ENCODE assay signal across 24 cellular contexts in the genomic region with DNA sequence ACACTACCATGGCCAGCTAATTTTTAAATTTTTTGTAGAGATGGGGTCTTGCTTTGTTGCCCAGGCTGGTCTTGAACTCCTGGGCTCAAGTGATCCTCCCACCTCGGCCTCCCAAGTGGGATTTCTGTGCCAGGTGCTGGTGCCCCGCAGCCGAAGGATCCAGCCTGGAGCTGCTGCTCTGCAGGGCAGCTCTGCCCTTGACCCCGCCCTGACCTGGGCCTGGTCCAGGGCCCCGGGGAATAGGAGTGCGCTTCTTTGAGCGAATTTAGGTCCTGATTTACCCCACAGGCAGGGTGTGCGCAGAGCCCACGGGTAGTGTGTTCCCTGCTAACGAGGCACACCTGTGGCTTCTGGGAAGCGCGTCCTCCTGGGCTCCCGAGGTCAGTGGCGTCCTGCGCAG. TPM values are rescaled to one million over a fixed set of nuclear protein-coding genes. Genes with fewer than 3 reads are reported as not detected.
DNase-seq lines count a peak whose midpoint lies in the region; ATAC-seq, FAIRE-seq and TF ChIP-seq lines count a peak whose summit lies in the region.
"Had no signal": no experiment of that assay in that cellular context is flagged by ENCODE, and none has a peak within 500 bp of the region (broad histone marks: within the 10 kb centered on the region; RNA-seq: fewer than 3 reads in every experiment).

No MANE protein-coding gene starts in this region.

- H3K4me2 ChIP-seq in HepG2 (ENCODE audit: low read depth, low read length): no peak overlapping the region
- H3K4me2 ChIP-seq: A549 had no signal

- H3K36me3 ChIP-seq in H7 (replicated peaks; ENCODE audit: control insufficient read depth, insufficient read depth, low read length): no peaks in the 10 kb centered on the region
- H3K36me3 ChIP-seq in kidney (ENCODE audit: control insufficient read depth in 1 of 2, insufficient read depth in 2 of 2, low read length in 2 of 2): peaks cover 0 to 2% of the 10 kb centered on the region in 2 donors
- H3K36me3 ChIP-seq in HepG2 (replicated peaks in 1 of 2; ENCODE audit: control insufficient read depth in 1 of 2, insufficient read depth in 2 of 2, low read length in 2 of 2): no peaks in the 10 kb centered on the region; a peak in 2 of 5 replicates
- peaks cover 0 to 48% (median 14%) of the 10 kb centered on the region in 6 donors for H3K36me3 ChIP-seq in spleen
- peaks cover 4% of the 10 kb centered on the region for H3K36me3 ChIP-seq in effector memory CD4-positive, alpha-beta T cell (ENCODE audit: control insufficient read depth, insufficient read depth, low read length)
- H3K36me3 ChIP-seq: BE2C, HAP-1 had no signal

- H3K27me3 ChIP-seq in H7 (ENCODE audit: control insufficient read depth, insufficient read depth, low read length): no peaks in the 10 kb centered on the region
- no peaks in the 10 kb centered on the region for H3K27me3 ChIP-seq in HepG2 (ENCODE audit: control insufficient read depth in 1 of 2, insufficient read depth in 2 of 2, low read length in 2 of 2)
- no peaks in the 10 kb centered on the region for H3K27me3 ChIP-seq in spleen (replicated peaks in 1 of 7)
- H3K27me3 ChIP-seq in effector memory CD4-positive, alpha-beta T cell (replicated peaks; ENCODE audit: control insufficient read depth, insufficient read depth, low read length, poor library complexity, severe bottlenecking): no peaks in the 10 kb centered on the region
- H3K27me3 ChIP-seq: BE2C; BLaER1 treated with 17β-estradiol and CSF1 and Interleukin-3, amounts not matched to agents 10 nM and 100 nM had no signal

- POLR2A ChIA-PET in HepG2 (lab: Yijun Ruan, JAX): interaction anchor here (1.1 kb wide), 1 partner anchor 53 kb away, joined by 4 read pairs; no protein-coding TSS in a partner anchor

- no peak overlapping the region for H2AFZ ChIP-seq in HepG2 (ENCODE audit: low read length)
- H2AFZ ChIP-seq: GM23248 had no signal

- no peak overlapping the region for H3K9ac ChIP-seq in kidney (ENCODE audit: low read length in 2 of 2)
- no peak overlapping the region for H3K9ac ChIP-seq in HepG2 (ENCODE audit: insufficient read depth, low read depth, low read length)
- H3K9ac ChIP-seq: GM23248 had no signal

- no peak for TF ChIP-seq RAD21 in HepG2 (CRISPR knock-in tag; IDR thresholded peaks at IDR 0.05)

- H4K20me1 ChIP-seq in HepG2 (ENCODE audit: insufficient read depth, low read length): no peaks in the 10 kb centered on the region

- TF ChIP-seq EP300 in HepG2 (IDR thresholded peaks at IDR 0.05; ENCODE audit: low read depth in 2 of 2, low read length in 2 of 2): no peak
- no peak for TF ChIP-seq EP300 in HepG2 (CRISPR knock-in tag; IDR thresholded peaks at IDR 0.05; ENCODE audit: borderline replicate concordance)

- TF ChIP-seq CTCF in kidney (IDR thresholded peaks at IDR 0.05; ENCODE audit: borderline replicate concordance, extremely low read depth, insufficient read depth) (no peak), HepG2 (CRISPR knock-in tag; IDR thresholded peaks at IDR 0.05) (no peak), spleen (IDR thresholded peaks at IDR 0.05 in 8 of 11, conservative IDR thresholded peaks at IDR 0.05 in 3 of 11) (no peak)

- no TSS peak for BruUV-seq in HepG2 (replicated peaks; lab: Mats Ljungman, UMichigan)

- 87% methylated on average over 9 of the region's 15 CpGs for WGBS in HepG2 (ENCODE audit: low lambda C conversion rate)
- 74 to 89% (median 87%) methylated on average over 14 to 15 of the region's 15 CpGs for WGBS in spleen, 5 donors

- no peak for TF ChIP-seq POLR2A in HepG2 (IDR thresholded peaks at IDR 0.05; ENCODE audit: insufficient read depth in 1 of 2, low read depth in 2 of 2, low read length in 2 of 2)
- no peak for TF ChIP-seq POLR2A in spleen (IDR thresholded peaks at IDR 0.05)

- H3K4me1 ChIP-seq in kidney (ENCODE audit: control insufficient read depth in 1 of 2, insufficient read depth in 1 of 2, low read depth in 1 of 2, low read length in 2 of 2): no peaks in the 10 kb centered on the region
- H3K4me1 ChIP-seq in HepG2 (ENCODE audit: insufficient read depth, low read length): peaks cover 19% of the 10 kb centered on the region
- H3K4me1 ChIP-seq in spleen: peaks cover 0 to 42% (median 7%) of the 10 kb centered on the region in 6 donors
- no peaks in the 10 kb centered on the region for H3K4me1 ChIP-seq in effector memory CD4-positive, alpha-beta T cell (ENCODE audit: control insufficient read depth, insufficient read depth, low read length, poor library complexity, severe bottlenecking)
- H3K4me1 ChIP-seq: A549, BE2C, HAP-1 had no signal

- no peak for ATAC-seq in HepG2
- ATAC-seq in GM18520 (IDR thresholded peaks at IDR 0.05; ENCODE audit: unreplicated experiment): no peak
- ATAC-seq: A549, GM12878 had no signal

- CTCF ChIA-PET in HepG2 (lab: Yijun Ruan, JAX; ENCODE audit: low intra/inter-chr PET ratio, low total read pairs): no interaction called here

- in situ Hi-C loops in HepG2 (cut with HindIII; ENCODE audit: extremely low pct_ligation_motif_present, low pct_unique_long_range_greater_than_20kb): no loop called here

- FAIRE-seq in kidney (lab: Jason Lieb, UNC) (no peak), HepG2 (lab: Jason Lieb, UNC) (no peak)
- FAIRE-seq: A549, D721Med, GM12878, GM18507 had no signal

- H3K4me3 ChIP-seq in H7 (ENCODE audit: insufficient read depth, low read depth, low read length): no peak overlapping the region
- H3K4me3 ChIP-seq in kidney (ENCODE audit: low read length in 2 of 2): no peak overlapping the region
- no peak overlapping the region for H3K4me3 ChIP-seq in HepG2 (replicated peaks in 1 of 3; ENCODE audit: insufficient read depth in 1 of 3, low read depth in 2 of 3, low read length in 3 of 3)
- H3K4me3 ChIP-seq in spleen: peak overlapping the region in 3 of 8 donors; percentile 18 to 56 (median 20)
- H3K4me3 ChIP-seq in effector memory CD4-positive, alpha-beta T cell (ENCODE audit: insufficient read depth, low read depth, low read length, poor library complexity, severe bottlenecking): no peak overlapping the region
- H3K4me3 ChIP-seq: A549; BLaER1 treated with 17β-estradiol and CSF1 and Interleukin-3, amounts not matched to agents 10 nM and 100 nM; GM12878; GM23248; HAP-1 had no signal

- peak; percentile 33 for DNase-seq in H7
- DNase-seq in kidney: peak; percentile 70
- DNase-seq in HepG2 (ENCODE audit: low spot score): no peak
- DNase-seq in spleen: peak; percentile 49
- DNase-seq in effector memory CD4-positive, alpha-beta T cell: no peak
- no peak for DNase-seq in HT-29 (ENCODE audit: low spot score)
- DNase-seq: 8988T; ACHN; AML-193; BE2C; CD4-positive, alpha-beta T cell; CD8-positive, alpha-beta memory T cell; DMS 273 treated with DMSO at 0.1 percent for 48 hours; DMS79; EL; GDM1; GM23248 had no signal

- no peak overlapping the region for H3K27ac ChIP-seq in kidney (ENCODE audit: low read depth in 2 of 2, low read length in 2 of 2)
- no peak overlapping the region for H3K27ac ChIP-seq in HepG2 (ENCODE audit: extremely low read length, insufficient read depth, low read length)
- peak overlapping the region; percentile 35 to 89 (median 78) for H3K27ac ChIP-seq in spleen
- H3K27ac ChIP-seq in effector memory CD4-positive, alpha-beta T cell (ENCODE audit: insufficient read depth, low read length, poor library complexity, severe bottlenecking): no peak overlapping the region
- H3K27ac ChIP-seq: A549, GM23248 had no signal

- H3K79me2 ChIP-seq in HepG2 (ENCODE audit: insufficient read depth, low read length): no peaks in the 10 kb centered on the region

- H3K9me3 ChIP-seq in kidney (ENCODE audit: control insufficient read depth in 1 of 2, low read length in 2 of 2) (no peaks in the 10 kb centered on the region), HepG2 (ENCODE audit: low read length) (no peaks in the 10 kb centered on the region), spleen (no peaks in the 10 kb centered on the region)
- H3K9me3 ChIP-seq in effector memory CD4-positive, alpha-beta T cell (ENCODE audit: control insufficient read depth, low read length): no peaks in the 10 kb centered on the region
- H3K9me3 ChIP-seq: A549; BE2C; BLaER1 treated with 17β-estradiol and CSF1 and Interleukin-3, amounts not matched to agents 10 nM and 100 nM; HAP-1 had no signal

- intact Hi-C loops in kidney (cut with DNase I) (no loop called here), HepG2 (cut with micrococcal nuclease; ENCODE audit: unreplicated experiment) (no loop called here), spleen (cut with DNase I; ENCODE audit: low total_unique reads) (no loop called here)

RNA-seq across cellular contexts. Expression of a gene that starts 15.2 kb away (rescaled TPM):
- total RNA-seq in H7 (2014; rRNA removed; shearing (Covaris generic)): 14.0 and 16.0 TPM in 2 replicates
- total RNA-seq in kidney: 24.4 TPM
- 133 TPM for polyA plus RNA-seq in kidney (ENCODE audit: insufficient read depth, low read depth, low replicate concordance)
- total RNA-seq in HepG2 (2016; rRNA removed; fragmentation: Illumina TruSeq; extraction: Trizol): 22.4 and 27.7 TPM in 2 replicates
- total RNA-seq in HepG2 (2016; cell fraction: cytosol; rRNA removed; fragmentation: Illumina TruSeq; extraction: Trizol; ENCODE audit: low read depth): 6.0 and 6.3 TPM in 2 replicates
- 23.1 and 29.1 TPM in 2 replicates for total RNA-seq in HepG2 (2016; cell fraction: insoluble cytoplasmic fraction; rRNA removed; fragmentation: Illumina TruSeq; extraction: Trizol)
- 9.4 and 9.6 TPM in 2 replicates for total RNA-seq in HepG2 (2016; cell fraction: membrane; rRNA removed; fragmentation: Illumina TruSeq; extraction: Trizol)
- 15.4 and 17.9 TPM in 2 replicates for total RNA-seq in HepG2 (2016; cell fraction: nucleus; rRNA removed; fragmentation: Illumina TruSeq; extraction: Trizol)
- polyA plus RNA-seq in HepG2 (2011; rRNA removed): 17.4 and 25.4 TPM in 2 replicates
- polyA plus RNA-seq in HepG2 (2011; cell fraction: cytosol; rRNA removed): 18.0 and 24.2 TPM in 2 replicates
- 56.5 and 57.9 TPM in 2 replicates for polyA plus RNA-seq in HepG2 (2011; cell fraction: nucleus; rRNA removed)
- polyA plus RNA-seq in HepG2 (2012): 16.1 and 18.5 TPM in 2 replicates
- 4.5 and 4.6 TPM in 2 replicates for polyA plus RNA-seq in HepG2 (2016; cell fraction: cytosol; fragmentation: Illumina TruSeq; extraction: Trizol; ENCODE audit: low read depth)
- 17.0 and 22.0 TPM in 2 replicates for polyA plus RNA-seq in HepG2 (2016; cell fraction: insoluble cytoplasmic fraction; fragmentation: Illumina TruSeq; extraction: Trizol; ENCODE audit: low read depth)
- 5.6 and 5.7 TPM in 2 replicates for polyA plus RNA-seq in HepG2 (2016; cell fraction: membrane; fragmentation: Illumina TruSeq; extraction: Trizol; ENCODE audit: low read depth)
- 30.9 and 31.9 TPM in 2 replicates for polyA plus RNA-seq in HepG2 (2016; cell fraction: nucleus; fragmentation: Illumina TruSeq; extraction: Trizol; ENCODE audit: insufficient read depth, low read depth)
- 6.9 and 23.2 TPM in 2 replicates for polyA minus RNA-seq in HepG2 (2011; rRNA and poly(A)+ RNA removed; ENCODE audit: low replicate concordance)
- 15.2 and 16.1 TPM in 2 replicates for polyA minus RNA-seq in HepG2 (2011; cell fraction: cytosol; rRNA and poly(A)+ RNA removed)
- polyA minus RNA-seq in HepG2 (2011; cell fraction: nucleus; rRNA and poly(A)+ RNA removed): 9.3 and 10.6 TPM in 2 replicates
- 10 to 100 TPM; 21.4 to 55.1 (median 35.1) TPM for total RNA-seq in spleen
- polyA plus RNA-seq in spleen: 10 to 100 TPM; 21.2 to 66.4 (median 40.1) TPM
- total RNA-seq in HT-29 (2014; rRNA removed; shearing (Covaris generic)): 11.9 and 28.4 TPM in 2 replicates

RNA-seq across cellular contexts. Expression of a gene that starts 30.6 kb away (rescaled TPM):
- 15.8 and 26.4 TPM in 2 replicates for total RNA-seq in H7 (2014; rRNA removed; shearing (Covaris generic))
- total RNA-seq in kidney (44.5 TPM), HepG2 (2016; rRNA removed; fragmentation: Illumina TruSeq; extraction: Trizol) (19.6 and 30.7 TPM in 2 replicates), spleen (10 to 100 TPM; 13.0 to 32.2 (median 29.8) TPM)
- polyA plus RNA-seq in kidney (ENCODE audit: insufficient read depth, low read depth, low replicate concordance) (29.4 TPM), HepG2 (2011; rRNA removed) (18.6 and 19.7 TPM in 2 replicates), spleen (10 to 100 TPM in 1 of 3 donors, 1 to 10 TPM in 2; 5.5 to 17.3 (median 8.1) TPM)
- total RNA-seq in HepG2 (2016; cell fraction: cytosol; rRNA removed; fragmentation: Illumina TruSeq; extraction: Trizol; ENCODE audit: low read depth): 4.9 and 5.2 TPM in 2 replicates
- total RNA-seq in HepG2 (2016; cell fraction: insoluble cytoplasmic fraction; rRNA removed; fragmentation: Illumina TruSeq; extraction: Trizol): 20.3 and 28.2 TPM in 2 replicates
- 13.5 and 13.6 TPM in 2 replicates for total RNA-seq in HepG2 (2016; cell fraction: membrane; rRNA removed; fragmentation: Illumina TruSeq; extraction: Trizol)
- 15.8 and 19.8 TPM in 2 replicates for total RNA-seq in HepG2 (2016; cell fraction: nucleus; rRNA removed; fragmentation: Illumina TruSeq; extraction: Trizol)
- 14.9 and 17.8 TPM in 2 replicates for polyA plus RNA-seq in HepG2 (2011; cell fraction: cytosol; rRNA removed)
- polyA plus RNA-seq in HepG2 (2011; cell fraction: nucleus; rRNA removed): 19.3 and 19.7 TPM in 2 replicates
- polyA plus RNA-seq in HepG2 (2012): 16.7 and 17.6 TPM in 2 replicates
- polyA plus RNA-seq in HepG2 (2016; cell fraction: cytosol; fragmentation: Illumina TruSeq; extraction: Trizol; ENCODE audit: low read depth): 3.8 and 4.1 TPM in 2 replicates
- polyA plus RNA-seq in HepG2 (2016; cell fraction: insoluble cytoplasmic fraction; fragmentation: Illumina TruSeq; extraction: Trizol; ENCODE audit: low read depth): 27.6 and 27.9 TPM in 2 replicates
- polyA plus RNA-seq in HepG2 (2016; cell fraction: membrane; fragmentation: Illumina TruSeq; extraction: Trizol; ENCODE audit: low read depth): 9.0 TPM in 2 replicates
- 25.6 and 26.1 TPM in 2 replicates for polyA plus RNA-seq in HepG2 (2016; cell fraction: nucleus; fragmentation: Illumina TruSeq; extraction: Trizol; ENCODE audit: insufficient read depth, low read depth)
- 27.6 and 29.3 TPM in 2 replicates for polyA minus RNA-seq in HepG2 (2011; rRNA and poly(A)+ RNA removed; ENCODE audit: low replicate concordance)
- 14.1 and 15.8 TPM in 2 replicates for polyA minus RNA-seq in HepG2 (2011; cell fraction: cytosol; rRNA and poly(A)+ RNA removed)
- polyA minus RNA-seq in HepG2 (2011; cell fraction: nucleus; rRNA and poly(A)+ RNA removed): 11.6 and 11.8 TPM in 2 replicates
- total RNA-seq in HT-29 (2014; rRNA removed; shearing (Covaris generic)): 16.7 and 19.1 TPM in 2 replicates

RNA-seq across cellular contexts. Expression of a gene that starts 53.9 kb away (rescaled TPM):
- total RNA-seq in H7 (2014; rRNA removed; shearing (Covaris generic)): 142 and 181 TPM in 2 replicates
- total RNA-seq in kidney: 146 TPM
- 60.3 TPM for polyA plus RNA-seq in kidney (ENCODE audit: insufficient read depth, low read depth, low replicate concordance)
- total RNA-seq in HepG2 (2016; rRNA removed; fragmentation: Illumina TruSeq; extraction: Trizol): 95.5 and 156 TPM in 2 replicates
- 31.1 and 43.3 TPM in 2 replicates for total RNA-seq in HepG2 (2016; cell fraction: cytosol; rRNA removed; fragmentation: Illumina TruSeq; extraction: Trizol; ENCODE audit: low read depth)
- total RNA-seq in HepG2 (2016; cell fraction: insoluble cytoplasmic fraction; rRNA removed; fragmentation: Illumina TruSeq; extraction: Trizol): 92.5 and 153 TPM in 2 replicates
- total RNA-seq in HepG2 (2016; cell fraction: membrane; rRNA removed; fragmentation: Illumina TruSeq; extraction: Trizol): 74.8 and 84.9 TPM in 2 replicates
- 133 and 164 TPM in 2 replicates for total RNA-seq in HepG2 (2016; cell fraction: nucleus; rRNA removed; fragmentation: Illumina TruSeq; extraction: Trizol)
- polyA plus RNA-seq in HepG2 (2011; rRNA removed): 35.3 and 49.8 TPM in 2 replicates
- 26.8 and 37.8 TPM in 2 replicates for polyA plus RNA-seq in HepG2 (2011; cell fraction: cytosol; rRNA removed)
- polyA plus RNA-seq in HepG2 (2011; cell fraction: nucleus; rRNA removed): 18.9 and 25.8 TPM in 2 replicates
- 53.8 and 55.5 TPM in 2 replicates for polyA plus RNA-seq in HepG2 (2012)
- 50.6 and 60.4 TPM in 2 replicates for polyA plus RNA-seq in HepG2 (2016; cell fraction: cytosol; fragmentation: Illumina TruSeq; extraction: Trizol; ENCODE audit: low read depth)
- polyA plus RNA-seq in HepG2 (2016; cell fraction: insoluble cytoplasmic fraction; fragmentation: Illumina TruSeq; extraction: Trizol; ENCODE audit: low read depth): 79.3 and 82.1 TPM in 2 replicates
- 61.3 and 75.0 TPM in 2 replicates for polyA plus RNA-seq in HepG2 (2016; cell fraction: membrane; fragmentation: Illumina TruSeq; extraction: Trizol; ENCODE audit: low read depth)
- 177 and 196 TPM in 2 replicates for polyA plus RNA-seq in HepG2 (2016; cell fraction: nucleus; fragmentation: Illumina TruSeq; extraction: Trizol; ENCODE audit: insufficient read depth, low read depth)
- polyA minus RNA-seq in HepG2 (2011; rRNA and poly(A)+ RNA removed; ENCODE audit: low replicate concordance): 39.9 and 58.9 TPM in 2 replicates
- polyA minus RNA-seq in HepG2 (2011; cell fraction: cytosol; rRNA and poly(A)+ RNA removed): 37.0 and 60.4 TPM in 2 replicates
- 19.3 and 30.8 TPM in 2 replicates for polyA minus RNA-seq in HepG2 (2011; cell fraction: nucleus; rRNA and poly(A)+ RNA removed)
- 100 to 1,000 TPM in 1 of 7 donors, 10 to 100 TPM in 6; 60.1 to 117 (median 78.5) TPM for total RNA-seq in spleen
- polyA plus RNA-seq in spleen: 10 to 100 TPM in 2 of 3 donors, 1 to 10 TPM in 1; 7.7 to 22.6 (median 10.9) TPM
- total RNA-seq in HT-29 (2014; rRNA removed; shearing (Covaris generic)): 226 and 266 TPM in 2 replicates

Comparison
In these comparisons a context has a peak if more than half of its experiments do, and no peak if none do; other contexts are left out.
1. DNase-seq: peak in H7 (single experiment), kidney (single experiment) and spleen (single experiment); none in HepG2 (single experiment), effector memory CD4-positive, alpha-beta T cell (0 of 3) and HT-29 (single experiment).
2. H3K27ac ChIP-seq: peak in spleen (8 of 8); none in kidney (0 of 2), HepG2 (single experiment) and effector memory CD4-positive, alpha-beta T cell (single experiment).